14 cellular contexts compared by ENCODE assay signal in the genomic region with DNA sequence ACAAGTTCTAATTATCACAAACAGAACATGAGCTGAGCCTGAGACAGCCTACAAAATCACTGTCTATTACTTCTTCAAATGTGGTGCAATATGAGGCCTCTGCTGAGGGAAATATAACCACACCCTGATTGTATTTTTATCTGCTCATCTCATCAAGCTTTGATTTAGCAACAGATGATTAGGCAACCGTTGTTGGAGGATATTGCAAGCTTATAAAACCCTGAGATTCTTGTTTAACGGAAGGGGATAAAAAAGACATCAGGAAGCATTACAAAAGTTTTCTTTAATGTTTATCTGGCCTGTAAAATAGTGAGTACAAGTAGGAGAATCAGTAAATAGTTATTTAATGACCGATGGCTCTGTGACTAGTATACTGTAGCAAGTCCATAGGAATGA.
DNase-seq lines count a peak whose midpoint lies in the region; ATAC-seq and TF ChIP-seq lines count a peak whose summit lies in the region.
"Had no signal": no experiment of that assay in that cellular context is flagged by ENCODE, and none has a peak within 500 bp of the region (broad histone marks: within the 10 kb centered on the region; RNA-seq: fewer than 3 reads in every experiment).

No MANE protein-coding gene starts in this region.

- H3K27me3 Mint-ChIP-seq in natural killer cell treated with Interleukin-12 subunit alpha and Interleukin-12 subunit beta and Interleukin-15 and Interleukin-18, amount 100 ng/mL, for 72 hours, result peaks cover 16% of the 10 kb centered on the region in 2 donors

- H3K9me3 ChIP-seq in BLaER1 treated with 17β-estradiol and CSF1 and Interleukin-3, amounts not matched to agents 10 nM and 100 nM (replicated peaks in 1 of 11), result peaks cover 4 to 55% (median 18%) of the 10 kb centered on the region in 11 experiments; a peak in 18 of 22 replicates
- H3K9me3 ChIP-seq: transverse colon had no signal

- no peak for TF ChIP-seq CTCF in omental fat pad (IDR thresholded peaks at IDR 0.05)

- no peaks in the 10 kb centered on the region for H3K4me1 Mint-ChIP-seq in natural killer cell treated with Interleukin-12 subunit alpha and Interleukin-12 subunit beta and Interleukin-15 and Interleukin-18, amount 100 ng/mL, for 72 hours (ENCODE audit: low read depth in 2 of 2)
- H3K4me1 Mint-ChIP-seq: activated naive CD8-positive, alpha-beta T cell treated with anti-CD3 and anti-CD28 coated beads for 36 hours; GM23338 had no signal

- H3K36me3 ChIP-seq in BLaER1 treated with 17β-estradiol and CSF1 and Interleukin-3, amounts not matched to agents 10 nM and 100 nM, result 0 out of 22 replicates have a peak, but pooled peaks cover 0 to 5% (median 0%) of the 10 kb centered on the region in 11 experiments
- H3K36me3 ChIP-seq: transverse colon had no signal

- peak overlapping the region; percentile 74 to 94 (median 86) for H3K27ac ChIP-seq in BLaER1 treated with 17β-estradiol and CSF1 and Interleukin-3, amounts not matched to agents 10 nM and 100 nM

- peak; percentile 52 for DNase-seq in M059J (ENCODE audit: low read depth)
- peak; percentile 53 for DNase-seq in dedifferentiated amniotic fluid mesenchymal stem cell (ENCODE audit: extremely low spot score)
- no peak for DNase-seq in omental fat pad (ENCODE audit: low spot score)
- DNase-seq in natural killer cell treated with Interleukin-12 subunit alpha and Interleukin-12 subunit beta and Interleukin-15 and Interleukin-18, amount 100 ng/mL, for 72 hours (ENCODE audit: low spot score), result no peak
- no peak for DNase-seq in activated naive CD4-positive, alpha-beta T cell (lab: John Stamatoyannopoulos, UW)
- no peak for DNase-seq in HuH-7 (ENCODE audit: low spot score)
- DNase-seq: activated CD4-positive, alpha-beta T cell treated with anti-CD3 and anti-CD28 coated beads, Interleukin-2, amount 50 U/mL, for 1 hour; activated naive CD8-positive, alpha-beta T cell treated with anti-CD3 and anti-CD28 coated beads for 36 hours; NCI-H1436 treated with DMSO at 0.1 percent for 48 hours; transverse colon had no signal

- peak; percentile 46 for ATAC-seq in omental fat pad (ENCODE audit: low FRiP score)
- ATAC-seq in natural killer cell treated with Interleukin-12 subunit alpha and Interleukin-12 subunit beta and Interleukin-15 and Interleukin-18, amount 100 ng/mL, for 72 hours, result no peak
- no peak for ATAC-seq in HG02884 (IDR thresholded peaks at IDR 0.05; ENCODE audit: unreplicated experiment)
- ATAC-seq: GM23338, Right ventricle myocardium inferior had no signal

- no peak overlapping the region for H3K4me3 Mint-ChIP-seq in natural killer cell treated with Interleukin-12 subunit alpha and Interleukin-12 subunit beta and Interleukin-15 and Interleukin-18, amount 100 ng/mL, for 72 hours
- H3K4me3 Mint-ChIP-seq: activated naive CD8-positive, alpha-beta T cell treated with anti-CD3 and anti-CD28 coated beads for 36 hours; GM23338 had no signal

- no peaks in the 10 kb centered on the region for H3K27me3 ChIP-seq in BLaER1 treated with 17β-estradiol and CSF1 and Interleukin-3, amounts not matched to agents 10 nM and 100 nM

- peak overlapping the region in 10 of 11 experiments; percentile 56 to 76 (median 70); a peak in 20 of 22 replicates for H3K9ac ChIP-seq in BLaER1 treated with 17β-estradiol and CSF1 and Interleukin-3, amounts not matched to agents 10 nM and 100 nM

- H4K20me1 ChIP-seq in BLaER1 treated with 17β-estradiol and CSF1 and Interleukin-3, amounts not matched to agents 10 nM and 100 nM, result no peaks in the 10 kb centered on the region

- peak overlapping the region; percentile 38 to 84 (median 67) for H3K4me2 ChIP-seq in BLaER1 treated with 17β-estradiol and CSF1 and Interleukin-3, amounts not matched to agents 10 nM and 100 nM
- H3K4me2 ChIP-seq: GM23338 had no signal

- H3K36me3 Mint-ChIP-seq in natural killer cell treated with Interleukin-12 subunit alpha and Interleukin-12 subunit beta and Interleukin-15 and Interleukin-18, amount 100 ng/mL, for 72 hours, result no peaks in the 10 kb centered on the region
- H3K36me3 Mint-ChIP-seq: activated naive CD8-positive, alpha-beta T cell treated with anti-CD3 and anti-CD28 coated beads for 36 hours had no signal

- no peak overlapping the region for H3K27ac Mint-ChIP-seq in natural killer cell treated with Interleukin-12 subunit alpha and Interleukin-12 subunit beta and Interleukin-15 and Interleukin-18, amount 100 ng/mL, for 72 hours
- H3K27ac Mint-ChIP-seq: activated naive CD8-positive, alpha-beta T cell treated with anti-CD3 and anti-CD28 coated beads for 36 hours; GM23338 had no signal

- H3K4me3 ChIP-seq in BLaER1 treated with 17β-estradiol and CSF1 and Interleukin-3, amounts not matched to agents 10 nM and 100 nM, result no peak overlapping the region
- H3K4me3 ChIP-seq: GM23338, transverse colon had no signal

- H3K4me1 ChIP-seq in BLaER1 treated with 17β-estradiol and CSF1 and Interleukin-3, amounts not matched to agents 10 nM and 100 nM, result peaks cover 28 to 78% (median 43%) of the 10 kb centered on the region in 10 experiments

- no peaks in the 10 kb centered on the region for H3K9me3 Mint-ChIP-seq in natural killer cell treated with Interleukin-12 subunit alpha and Interleukin-12 subunit beta and Interleukin-15 and Interleukin-18, amount 100 ng/mL, for 72 hours
- H3K9me3 Mint-ChIP-seq: activated naive CD8-positive, alpha-beta T cell treated with anti-CD3 and anti-CD28 coated beads for 36 hours; GM23338 had no signal

Comparison
In these comparisons a context has a peak if more than half of its experiments do, and no peak if none do; other contexts are left out.
1. DNase-seq: peak in M059J (single experiment) and dedifferentiated amniotic fluid mesenchymal stem cell (single experiment); none in omental fat pad (single experiment), natural killer cell treated with Interleukin-12 subunit alpha and Interleukin-12 subunit beta and Interleukin-15 and Interleukin-18, amount 100 ng/mL, for 72 hours (single experiment), activated naive CD4-positive, alpha-beta T cell (0 of 4) and HuH-7 (single experiment).